ENCODE assay signal across 11 cellular contexts in the genomic region with DNA sequence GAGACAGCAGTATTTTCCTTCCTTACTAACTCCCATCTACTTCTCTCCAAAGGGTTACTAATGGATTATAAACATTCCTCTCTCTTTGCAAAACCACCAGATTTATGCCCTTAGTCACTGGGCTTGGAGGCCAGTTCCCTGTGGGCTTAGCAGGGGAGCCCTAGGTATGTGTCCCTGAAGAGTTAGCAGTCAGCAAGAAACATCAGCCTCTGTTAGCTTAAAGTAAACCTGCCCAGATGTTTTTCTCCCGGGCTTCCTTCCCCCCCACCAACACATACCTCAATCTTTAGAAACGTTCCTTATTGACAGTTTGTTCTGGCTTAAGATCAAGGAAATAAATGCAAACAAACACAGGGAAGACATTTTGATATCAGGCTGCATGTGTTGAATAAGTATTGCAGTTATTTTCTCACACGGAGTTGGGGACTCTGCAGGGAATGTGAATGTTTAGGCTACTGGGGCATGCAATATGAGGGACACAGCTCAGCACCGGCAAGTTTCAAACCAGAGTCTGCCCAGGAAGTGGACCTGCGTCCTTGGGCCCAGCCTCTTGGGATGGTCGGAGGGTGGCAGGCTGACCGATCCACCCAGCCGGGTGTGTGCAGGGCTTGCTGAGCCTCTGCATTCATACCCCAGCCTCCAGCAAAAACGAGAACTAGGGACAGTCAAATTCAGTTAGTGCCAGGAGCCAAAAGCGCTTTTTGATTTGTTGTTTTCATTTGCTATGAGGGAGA.
DNase-seq lines count a peak whose midpoint lies in the region; ATAC-seq and TF ChIP-seq lines count a peak whose summit lies in the region.
"Had no signal": no experiment of that assay in that cellular context is flagged by ENCODE, and none has a peak within 500 bp of the region (broad histone marks: within the 10 kb centered on the region; RNA-seq: fewer than 3 reads in every experiment).

No MANE protein-coding gene starts in this region.

- TF ChIP-seq CTCF in fibroblast of the aortic adventitia (IDR thresholded peaks at IDR 0.05; ENCODE audit: insufficient read depth, low read length), result no peak
- TF ChIP-seq CTCF in esophagus muscularis mucosa (IDR thresholded peaks at IDR 0.05), result no peak

- no peaks in the 10 kb centered on the region for H3K27me3 ChIP-seq in esophagus muscularis mucosa

- ATAC-seq in sciatic nerve (peak; percentile 25), HG03571 (IDR thresholded peaks at IDR 0.05; ENCODE audit: unreplicated experiment) (no peak), HG02973 (IDR thresholded peaks at IDR 0.05; ENCODE audit: unreplicated experiment) (no peak)

- TF ChIP-seq EP300 in esophagus muscularis mucosa (IDR thresholded peaks at IDR 0.05), result no peak

- H3K4me1 ChIP-seq in esophagus muscularis mucosa, result peaks cover 3 to 29% (median 17%) of the 10 kb centered on the region in 4 donors
- H3K4me1 ChIP-seq: parathyroid adenoma had no signal

- DNase-seq in ELR (ENCODE audit: low read depth), result peak; percentile 55
- DNase-seq in T1000 (lab: John Stamatoyannopoulos, UW), result peak; percentile 44
- DNase-seq in fibroblast of the aortic adventitia (ENCODE audit: low read depth), result peak; percentile 78
- DNase-seq in sciatic nerve (ENCODE audit: low spot score), result no peak
- no peak for DNase-seq in DMS53 (lab: John Stamatoyannopoulos, UW)
- DNase-seq in esophagus muscularis mucosa (ENCODE audit: extremely low spot score), result no peak
- DNase-seq: DMS79, immature natural killer cell had no signal

- no peaks in the 10 kb centered on the region for H3K9me3 ChIP-seq in esophagus muscularis mucosa

- no peak for TF ChIP-seq POLR2A in esophagus muscularis mucosa (IDR thresholded peaks at IDR 0.05; ENCODE audit: low read depth)

- H3K4me3 ChIP-seq in fibroblast of the aortic adventitia (ENCODE audit: low read depth, low read length) (no peak overlapping the region), esophagus muscularis mucosa (no peak overlapping the region)

- H3K27ac ChIP-seq in esophagus muscularis mucosa (replicated peaks in 1 of 4), result peak overlapping the region in 1 of 4 donors; percentile 42
- H3K27ac ChIP-seq: parathyroid adenoma had no signal

- H3K36me3 ChIP-seq in esophagus muscularis mucosa, result peaks cover 0 to 10% (median 0%) of the 10 kb centered on the region in 4 donors

- intact Hi-C loops in sciatic nerve (cut with DNase I) (no loop called here), esophagus muscularis mucosa (cut with DNase I) (no loop called here)

- 32% methylated on average over 7 of the region's 10 CpGs for whole genome bisulfite sequencing in esophagus muscularis mucosa

Comparison
In these comparisons a context has a peak if more than half of its experiments do, and no peak if none do; other contexts are left out.
1. DNase-seq: peak in ELR (single experiment), T1000 (single experiment) and fibroblast of the aortic adventitia (single experiment); none in sciatic nerve (single experiment), DMS53 (single experiment) and esophagus muscularis mucosa (single experiment).